Comparison of ENCODE assay signal across 25 cellular contexts in genomic region chr12:83690465-83690864, GRCh38.
DNase-seq lines count a peak whose midpoint lies in the region; ATAC-seq, FAIRE-seq and TF ChIP-seq lines count a peak whose summit lies in the region.
"Had no signal": no experiment of that assay in that cellular context is flagged by ENCODE, and none has a peak within 500 bp of the region (broad histone marks: within the 10 kb centered on the region; RNA-seq: fewer than 3 reads in every experiment).

No MANE protein-coding gene starts in this region.

- no peaks in the 10 kb centered on the region for H3K27me3 Mint-ChIP-seq in stimulated activated naive B cell treated with anti-CD40 and anti-IgM and Interleukin-4, amounts not matched to agents 10 μg/mL and 1 μg/mL and 100 μg/mL, for 72 hours
- H3K27me3 Mint-ChIP-seq: CD4-positive, alpha-beta T cell had no signal

- no peak overlapping the region for H3K4me3 Mint-ChIP-seq in stimulated activated naive B cell treated with anti-CD40 and anti-IgM and Interleukin-4, amounts not matched to agents 10 μg/mL and 1 μg/mL and 100 μg/mL, for 72 hours
- H3K4me3 Mint-ChIP-seq: CD14-positive monocyte; CD4-positive, alpha-beta T cell; CD8-positive, alpha-beta memory T cell had no signal

- no peak overlapping the region for H3K27ac ChIP-seq in foreskin keratinocyte
- H3K27ac ChIP-seq: A549; BLaER1 treated with 17β-estradiol and CSF1 and Interleukin-3, amounts not matched to agents 10 nM and 100 nM had no signal

- peak; percentile 5 for DNase-seq in HPDE6-E6E7 (ENCODE audit: extremely low spot score)
- DNase-seq in bronchial epithelial cell (ENCODE audit: low read depth), result peak; percentile 76
- peak; percentile 44 to 71 for DNase-seq in foreskin keratinocyte
- no peak for DNase-seq in stimulated activated naive B cell treated with anti-CD40 and anti-IgM and Interleukin-4, amounts not matched to agents 10 μg/mL and 1 μg/mL and 100 μg/mL, for 72 hours
- DNase-seq in NCI-H1417 (lab: John Stamatoyannopoulos, UW), result no peak
- DNase-seq in DMS53 (lab: John Stamatoyannopoulos, UW), result no peak
- DNase-seq: 8988T; ACHN; AML-193; BE2C; CD4-positive, alpha-beta T cell; CD8-positive, alpha-beta memory T cell; DMS 273 treated with DMSO at 0.1 percent for 48 hours; DMS79 treated with DMSO at 0.1 percent for 48 hours; GF-D8; GOT3; H7; HCEC 1CT had no signal

- H3K36me3 ChIP-seq in bronchial epithelial cell (ENCODE audit: control insufficient read depth, insufficient read depth, low read length), result no peaks in the 10 kb centered on the region
- H3K36me3 ChIP-seq: BE2C; BLaER1 treated with 17β-estradiol and CSF1 and Interleukin-3, amounts not matched to agents 10 nM and 100 nM had no signal

- TF ChIP-seq CTCF in bronchial epithelial cell (IDR thresholded peaks at IDR 0.05; ENCODE audit: insufficient read depth, low read length, severe bottlenecking) (no peak), foreskin keratinocyte (conservative IDR thresholded peaks at IDR 0.05) (no peak)

- no peak overlapping the region for H3K27ac Mint-ChIP-seq in stimulated activated naive B cell treated with anti-CD40 and anti-IgM and Interleukin-4, amounts not matched to agents 10 μg/mL and 1 μg/mL and 100 μg/mL, for 72 hours
- H3K27ac Mint-ChIP-seq: CD14-positive monocyte; CD4-positive, alpha-beta T cell; CD8-positive, alpha-beta memory T cell had no signal

- ATAC-seq in foreskin keratinocyte (peak; percentile 82), HG03196 (IDR thresholded peaks at IDR 0.05; ENCODE audit: unreplicated experiment) (no peak)
- peak; percentile 18 to 21 for ATAC-seq in stimulated activated naive B cell treated with anti-CD40 and anti-IgM and Interleukin-4, amounts not matched to agents 10 μg/mL and 1 μg/mL and 100 μg/mL, for 72 hours (replicated peaks)
- ATAC-seq: A549 had no signal

- H3K4me1 ChIP-seq in foreskin keratinocyte, result no peaks in the 10 kb centered on the region
- H3K4me1 ChIP-seq: A549; BE2C; BLaER1 treated with 17β-estradiol and CSF1 and Interleukin-3, amounts not matched to agents 10 nM and 100 nM had no signal

- no peak overlapping the region for H3K4me3 ChIP-seq in bronchial epithelial cell (ENCODE audit: low read depth, low read length)
- H3K4me3 ChIP-seq: A549; BLaER1 treated with 17β-estradiol and CSF1 and Interleukin-3, amounts not matched to agents 10 nM and 100 nM had no signal

- H3K4me1 Mint-ChIP-seq in stimulated activated naive B cell treated with anti-CD40 and anti-IgM and Interleukin-4, amounts not matched to agents 10 μg/mL and 1 μg/mL and 100 μg/mL, for 72 hours, result no peaks in the 10 kb centered on the region
- H3K4me1 Mint-ChIP-seq: CD14-positive monocyte; CD8-positive, alpha-beta memory T cell had no signal

- H3K36me3 Mint-ChIP-seq in stimulated activated naive B cell treated with anti-CD40 and anti-IgM and Interleukin-4, amounts not matched to agents 10 μg/mL and 1 μg/mL and 100 μg/mL, for 72 hours, result peaks cover 0 to 2% of the 10 kb centered on the region in 2 donors
- H3K36me3 Mint-ChIP-seq: CD14-positive monocyte; CD8-positive, alpha-beta memory T cell had no signal

- FAIRE-seq in bronchial epithelial cell (lab: Jason Lieb, UNC), result no peak
- FAIRE-seq: A549, D721Med, GM12891, GM18507 had no signal

- no peaks in the 10 kb centered on the region for H3K27me3 ChIP-seq in bronchial epithelial cell (ENCODE audit: control insufficient read depth, insufficient read depth, low read length)
- H3K27me3 ChIP-seq in foreskin keratinocyte, result no peaks in the 10 kb centered on the region
- H3K27me3 ChIP-seq: BE2C; BLaER1 treated with 17β-estradiol and CSF1 and Interleukin-3, amounts not matched to agents 10 nM and 100 nM had no signal

- peaks cover 10 to 11% of the 10 kb centered on the region in 2 donors for H3K9me3 Mint-ChIP-seq in stimulated activated naive B cell treated with anti-CD40 and anti-IgM and Interleukin-4, amounts not matched to agents 10 μg/mL and 1 μg/mL and 100 μg/mL, for 72 hours

Comparison
In these comparisons a context has a peak if more than half of its experiments do, and no peak if none do; other contexts are left out.
1. DNase-seq: peak in HPDE6-E6E7 (single experiment), bronchial epithelial cell (single experiment) and foreskin keratinocyte (2 of 2); none in stimulated activated naive B cell treated with anti-CD40 and anti-IgM and Interleukin-4, amounts not matched to agents 10 μg/mL and 1 μg/mL and 100 μg/mL, for 72 hours (single experiment), NCI-H1417 (0 of 3) and DMS53 (single experiment).